14 cellular contexts compared by ENCODE assay signal in genomic region chr20:11912664-11913415, GRCh38. TPM values are rescaled to one million over a fixed set of nuclear protein-coding genes. Genes with fewer than 3 reads are reported as not detected.
DNase-seq lines count a peak whose midpoint lies in the region; ATAC-seq, FAIRE-seq and TF ChIP-seq lines count a peak whose summit lies in the region.
"Had no signal": no experiment of that assay in that cellular context is flagged by ENCODE, and none has a peak within 500 bp of the region (broad histone marks: within the 10 kb centered on the region; RNA-seq: fewer than 3 reads in every experiment).

No MANE protein-coding gene starts in this region.

- intact Hi-C loops in K562 (cut with micrococcal nuclease) (no loop called here), body of pancreas (cut with DNase I) (no loop called here)

- no TSS peak for BruUV-seq in K562 (replicated peaks; lab: Mats Ljungman, UMichigan)

- in situ Hi-C loops in K562 (cut with MboI) = no loop called here

- no peaks in the 10 kb centered on the region for H4K20me1 ChIP-seq in K562 (replicated peaks; ENCODE audit: control insufficient read depth, insufficient read depth, low read length)

- no peaks in the 10 kb centered on the region for H3K4me1 ChIP-seq in K562 (replicated peaks in 1 of 2; ENCODE audit: control insufficient read depth in 2 of 2, insufficient read depth in 2 of 2, low read length in 2 of 2)
- H3K4me1 ChIP-seq in foreskin keratinocyte = peaks cover 29% of the 10 kb centered on the region
- peaks cover 23% of the 10 kb centered on the region for H3K4me1 ChIP-seq in body of pancreas

- H3K9me1 ChIP-seq in K562 (ENCODE audit: control insufficient read depth, insufficient read depth, low read length) = no peaks in the 10 kb centered on the region

- DNase-seq in K562 (ENCODE audit: extremely low read depth in 1 of 4, low spot score in 3 of 4) = no peak
- peak; percentile 49 to 65 for DNase-seq in foreskin keratinocyte
- DNase-seq in GM12891 (ENCODE audit: insufficient read length, low spot score) = no peak
- DNase-seq in body of pancreas = no peak
- no peak for DNase-seq in effector CD8-positive, alpha-beta T cell (lab: John Stamatoyannopoulos, UW)
- DNase-seq: CD8-positive, alpha-beta memory T cell; H9; IMR-90 had no signal

- TF ChIP-seq RAD21 in K562 (CRISPR knock-in tag; conservative IDR thresholded peaks at IDR 0.05 in 1 of 2, IDR thresholded peaks at IDR 0.05 in 1 of 2) = no peak

- TF ChIP-seq EP300 in K562 (IDR thresholded peaks at IDR 0.05; ENCODE audit: low read length) = no peak

- FAIRE-seq in K562 (lab: Jason Lieb, UNC) = no peak
- no peak for FAIRE-seq in GM12891 (lab: Jason Lieb, UNC)
- FAIRE-seq: D721Med had no signal

- H3K4me3 ChIP-seq in K562 = no peak overlapping the region
- no peak overlapping the region for H3K4me3 ChIP-seq in body of pancreas
- H3K4me3 ChIP-seq: BLaER1 had no signal

- no peak for TF ChIP-seq POLR2A in K562 (conservative IDR thresholded peaks at IDR 0.05)
- TF ChIP-seq POLR2A in GM12891 (IDR thresholded peaks at IDR 0.05; ENCODE audit: low read depth, low read length) = no peak
- TF ChIP-seq POLR2A in body of pancreas (IDR thresholded peaks at IDR 0.05) = no peak

- POLR2A ChIA-PET in K562 (lab: Yijun Ruan, JAX) = interaction anchor here (0.6 kb wide), 1 partner anchor 295 kb away, joined by 3 read pairs; no protein-coding TSS in a partner anchor

- no peak overlapping the region for H3K4me2 ChIP-seq in K562 (ENCODE audit: insufficient read depth, low read length)
- H3K4me2 ChIP-seq: BLaER1 had no signal

- CTCF ChIA-PET in K562 (lab: Yijun Ruan, JAX; ENCODE audit: low intra/inter-chr PET ratio) = no interaction called here

- H3K9me3 ChIP-seq in K562 (replicated peaks; ENCODE audit: control insufficient read depth, insufficient read depth, low read depth, low read length) (no peaks in the 10 kb centered on the region), body of pancreas (no peaks in the 10 kb centered on the region)
- H3K9me3 ChIP-seq: BLaER1 had no signal

- H3K27ac ChIP-seq in 22Rv1 (no peak overlapping the region), K562 (ENCODE audit: extremely low read depth, low read depth, low read length) (no peak overlapping the region), foreskin keratinocyte (no peak overlapping the region), body of pancreas (no peak overlapping the region)
- H3K27ac ChIP-seq: BLaER1, HL-60 had no signal

- WGBS in K562 (ENCODE audit: insufficient coverage, low coverage, missing lambda C conversion rate) = 9% methylated on average over 4 of the region's 4 CpGs
- 67 to 70% methylated on average over 4 of the region's 4 CpGs for WGBS in body of pancreas, 2 donors

- H2AFZ ChIP-seq in K562 (ENCODE audit: low read depth, low read length) = no peak overlapping the region

- TF ChIP-seq CTCF in 22Rv1 (IDR thresholded peaks at IDR 0.05) = peak; percentile 45
- no peak for TF ChIP-seq CTCF in K562 (IDR thresholded peaks at IDR 0.05 in 2 of 3, conservative IDR thresholded peaks at IDR 0.05 in 1 of 3; ENCODE audit: insufficient read depth in 2 of 3, low read depth in 1 of 3, low read length in 3 of 3)
- TF ChIP-seq CTCF in foreskin keratinocyte (conservative IDR thresholded peaks at IDR 0.05) = no peak
- TF ChIP-seq CTCF in body of pancreas (IDR thresholded peaks at IDR 0.05) = no peak

- H3K36me3 ChIP-seq in K562 (ENCODE audit: control insufficient read depth, insufficient read depth, low read length) (no peaks in the 10 kb centered on the region), body of pancreas (replicated peaks in 1 of 2; ENCODE audit: insufficient read depth in 1 of 2, low read depth in 2 of 2) (no peaks in the 10 kb centered on the region)
- H3K36me3 ChIP-seq: BLaER1 had no signal

- H3K27me3 ChIP-seq in K562 (ENCODE audit: control insufficient read depth in 2 of 2, insufficient read depth in 2 of 2, low read length in 2 of 2) = no peaks in the 10 kb centered on the region
- H3K27me3 ChIP-seq in foreskin keratinocyte = no peaks in the 10 kb centered on the region
- H3K27me3 ChIP-seq in body of pancreas = no peaks in the 10 kb centered on the region
- H3K27me3 ChIP-seq: BLaER1 had no signal

- ATAC-seq in HG03354 (IDR thresholded peaks at IDR 0.05; ENCODE audit: poor library complexity, severe bottlenecking, unreplicated experiment) (peak; percentile 7), K562 (no peak), foreskin keratinocyte (peak; percentile 44), body of pancreas (no peak), GM18520 (IDR thresholded peaks at IDR 0.05; ENCODE audit: unreplicated experiment) (no peak)

- no peaks in the 10 kb centered on the region for H3K79me2 ChIP-seq in K562 (ENCODE audit: control insufficient read depth, insufficient read depth, low read length)

- no peak overlapping the region for H3K9ac ChIP-seq in K562 (ENCODE audit: insufficient read depth in 1 of 2, low read depth in 2 of 2, low read length in 2 of 2)
- H3K9ac ChIP-seq: BLaER1 had no signal

TF ChIP-seq in K562, 482 proteins besides CTCF, POLR2A, EP300 and RAD21:
- TF ChIP-seq MBD1 (CRISPR knock-in tag; IDR thresholded peaks at IDR 0.05) (no peak), FOXK2 (conservative IDR thresholded peaks at IDR 0.05 in 1 of 2, IDR thresholded peaks at IDR 0.05 in 1 of 2; ENCODE audit: low read depth in 2 of 2) (no peak), RBM25 (IDR thresholded peaks at IDR 0.05; ENCODE audit: low read depth, low read length, severe bottlenecking) (peak; percentile 34)
TF ChIP-seq in K562: peak in this region for 1.

TF ChIP-seq in GM12891, 5 proteins besides CTCF, POLR2A, EP300 and RAD21:
- TF ChIP-seq POU2F2 (IDR thresholded peaks at IDR 0.05; ENCODE audit: low read depth, low read length) (no peak), SPI1 (IDR thresholded peaks at IDR 0.05; ENCODE audit: low read depth, low read length) (no peak)
TF ChIP-seq in GM12891: peak in this region for 0.

RNA-seq across cellular contexts. Expression of gene BTBD3, which starts 4.9 kb away (rescaled TPM):
- total RNA-seq in K562 (2011; cell fraction: chromatin; rRNA removed; ENCODE audit: low replicate concordance) = 6.9 and 17.5 TPM in 2 replicates
- 3.2 and 4.9 TPM in 2 replicates for total RNA-seq in K562 (2011; cell fraction: nucleolus; rRNA removed)
- total RNA-seq in K562 (2011; cell fraction: nucleoplasm; rRNA removed) = 6.4 and 10.2 TPM in 2 replicates
- 4.8 and 7.0 TPM in 2 replicates for total RNA-seq in K562 (2014; rRNA removed)
- total RNA-seq in K562 (2014; rRNA removed; fragmentation: Illumina TruSeq; extraction: Trizol) = 7.7 and 8.1 TPM in 2 replicates
- total RNA-seq in K562 (2015; rRNA removed; fragmentation: Illumina TruSeq; extraction: Trizol) = 6.8 and 8.2 TPM in 2 replicates
- total RNA-seq in K562 (2021) = 7.4 and 9.5 TPM in 2 replicates
- polyA plus RNA-seq in K562 (2011; rRNA removed) = 1.3 and 11.4 TPM in 2 replicates
- 1.5 and 6.4 TPM in 2 replicates for polyA plus RNA-seq in K562 (2011; cell fraction: cytosol; rRNA removed)
- polyA plus RNA-seq in K562 (2011; cell fraction: nucleus; rRNA removed) = 1.5 and 11.1 TPM in 2 replicates
- 5.8 and 6.6 TPM in 2 replicates for polyA plus RNA-seq in K562 (2012)
- 6.0 and 6.4 TPM in 2 replicates for polyA plus RNA-seq in K562 (2014; fragmentation: Illumina TruSeq; extraction: Trizol)
- polyA plus RNA-seq in K562 (2014; fragmentation: Nextera tagmentation; extraction: Ambion mirVana) = 1 to 10 TPM; 1.8 to 2.5 TPM
- 4.7 and 5.4 TPM in 2 replicates for polyA plus RNA-seq in K562 (2014; rRNA removed)
- polyA minus RNA-seq in K562 (2011; rRNA and poly(A)+ RNA removed) = 1.7 and 23.1 TPM in 2 replicates
- 5.4 and 9.4 TPM in 2 replicates for polyA minus RNA-seq in K562 (2011; cell fraction: cytosol; rRNA and poly(A)+ RNA removed)
- 1.9 and 8.1 TPM in 2 replicates for polyA minus RNA-seq in K562 (2011; cell fraction: nucleus; rRNA and poly(A)+ RNA removed)
- 15.8 and 17.9 TPM in 2 replicates for total RNA-seq in foreskin keratinocyte
- 4.5 and 4.9 TPM in 2 replicates for polyA plus RNA-seq in foreskin keratinocyte
- polyA plus RNA-seq in GM12891 (2012; ENCODE audit: low read depth, missing spikeins) = 1.3 TPM
- total RNA-seq in body of pancreas = 10 to 100 TPM; 23.1 to 48.8 TPM

Comparison
In these comparisons a context has a peak if more than half of its experiments do, and no peak if none do; other contexts are left out.
1. ATAC-seq: peak in HG03354 (single experiment) and foreskin keratinocyte (single experiment); none in K562 (single experiment), body of pancreas (single experiment) and GM18520 (single experiment).
2. DNase-seq: peak in foreskin keratinocyte (2 of 2); none in K562 (0 of 4), GM12891 (single experiment), body of pancreas (0 of 4) and effector CD8-positive, alpha-beta T cell (single experiment).